ENCODE assay signal across 9 cellular contexts in the genomic region with DNA sequence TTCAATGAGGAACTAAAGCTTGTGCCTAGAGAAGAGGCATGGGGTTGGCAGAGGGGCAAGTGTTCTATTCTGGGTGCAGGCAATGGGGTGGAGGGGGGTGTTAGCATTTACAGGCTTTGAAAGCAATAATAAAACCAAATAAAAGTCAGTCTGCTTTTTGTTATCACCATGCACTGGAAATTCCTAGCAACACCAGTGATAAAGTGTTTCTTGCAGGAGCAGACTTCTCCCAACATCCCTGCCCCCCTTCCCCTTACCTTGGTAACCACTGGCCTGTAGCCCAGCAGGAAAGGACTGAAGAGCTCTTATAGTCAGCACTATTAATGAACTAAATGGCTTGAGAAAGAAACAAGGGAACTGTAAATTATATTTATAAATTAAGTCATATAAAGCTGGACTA.
DNase-seq lines count a peak whose midpoint lies in the region; ATAC-seq and TF ChIP-seq lines count a peak whose summit lies in the region.
"Had no signal": no experiment of that assay in that cellular context is flagged by ENCODE, and none has a peak within 500 bp of the region (broad histone marks: within the 10 kb centered on the region; RNA-seq: fewer than 3 reads in every experiment).

No MANE protein-coding gene starts in this region.

- H3K36me3 ChIP-seq in lung (ENCODE audit: control insufficient read depth in 2 of 2, insufficient read depth in 2 of 2, low read length in 2 of 2), result no peaks in the 10 kb centered on the region

- peaks cover 0 to 3% of the 10 kb centered on the region in 2 donors for H3K4me1 ChIP-seq in lung (ENCODE audit: control insufficient read depth in 2 of 2, insufficient read depth in 2 of 2, low read length in 2 of 2)

- ATAC-seq in GM21423 (IDR thresholded peaks at IDR 0.05; ENCODE audit: unreplicated experiment) (peak; percentile 6), lung (ENCODE audit: insufficient read depth, low FRiP score) (peak; percentile 45), GM21515 (IDR thresholded peaks at IDR 0.05; ENCODE audit: unreplicated experiment) (no peak), GM21737 (IDR thresholded peaks at IDR 0.05; ENCODE audit: unreplicated experiment) (no peak)

- TF ChIP-seq CTCF in lung (IDR thresholded peaks at IDR 0.05; ENCODE audit: control extremely low read depth, extremely low read depth), result no peak
- no peak for TF ChIP-seq CTCF in foreskin fibroblast (IDR thresholded peaks at IDR 0.05; ENCODE audit: low read depth, low read length)

- no peaks in the 10 kb centered on the region for H3K27me3 ChIP-seq in lung (ENCODE audit: control insufficient read depth, insufficient read depth)

- H3K4me3 ChIP-seq in lung (no peak overlapping the region), foreskin fibroblast (ENCODE audit: low read depth in 1 of 2, low read length in 2 of 2) (no peak overlapping the region)

- no peak overlapping the region for H3K27ac ChIP-seq in lung (ENCODE audit: low read depth in 1 of 2, low read length in 1 of 2)

- DNase-seq in DMS153 treated with DMSO at 0.1 percent for 48 hours (lab: John Stamatoyannopoulos, UW; ENCODE audit: unreplicated experiment) (peak; percentile 62), NCI-H2029 treated with DMSO at 0.1 percent for 48 hours (lab: John Stamatoyannopoulos, UW) (peak; percentile 74), lung (ENCODE audit: low spot score) (peak; percentile 70), globus pallidus (ENCODE audit: low spot score) (no peak), foreskin fibroblast (no peak)
- DNase-seq: activated T-cell treated with anti-CD3 and anti-CD28 coated beads, Interleukin-2, amount 50 U/mL, for 24 hours had no signal

- H3K9me3 ChIP-seq in lung (ENCODE audit: control insufficient read depth in 2 of 2, insufficient read depth in 1 of 2, low read length in 1 of 2), result no peaks in the 10 kb centered on the region

Comparison
In these comparisons a context has a peak if more than half of its experiments do, and no peak if none do; other contexts are left out.
1. DNase-seq: peak in DMS153 treated with DMSO at 0.1 percent for 48 hours (single experiment), NCI-H2029 treated with DMSO at 0.1 percent for 48 hours (single experiment) and lung (single experiment); none in globus pallidus (single experiment) and foreskin fibroblast (0 of 2).
2. ATAC-seq: peak in GM21423 (single experiment) and lung (single experiment); none in GM21515 (single experiment) and GM21737 (single experiment).